ENCODE assay signal across 18 cellular contexts in the genomic region with DNA sequence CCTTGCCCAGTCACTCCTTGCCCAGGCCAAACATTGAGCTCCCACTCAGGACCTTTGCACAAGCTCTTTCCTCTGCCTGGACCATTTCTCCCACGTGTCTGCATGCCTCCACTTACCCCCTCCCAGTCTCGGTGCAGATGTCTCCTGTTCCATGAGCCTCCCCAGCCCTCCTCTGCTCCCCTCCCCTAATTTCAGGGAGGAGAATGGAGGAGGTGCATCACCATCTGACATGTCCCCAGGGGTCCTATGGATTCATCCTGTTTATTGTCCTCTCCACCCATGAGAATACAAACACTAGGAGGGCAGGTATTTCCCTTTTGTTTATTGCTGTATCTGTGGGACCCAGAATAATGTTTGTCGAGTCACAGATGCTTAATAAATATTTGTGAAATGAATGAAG. TPM values are rescaled to one million over a fixed set of nuclear protein-coding genes. Genes with fewer than 3 reads are reported as not detected.
DNase-seq lines count a peak whose midpoint lies in the region; ATAC-seq and TF ChIP-seq lines count a peak whose summit lies in the region.
"Had no signal": no experiment of that assay in that cellular context is flagged by ENCODE, and none has a peak within 500 bp of the region (broad histone marks: within the 10 kb centered on the region; RNA-seq: fewer than 3 reads in every experiment).

No MANE protein-coding gene starts in this region.

- H3K4me1 Mint-ChIP-seq in activated T-cell treated with anti-CD3 and anti-CD28 coated beads, Interleukin-2, amount 50 U/mL, for 72 hours (ENCODE audit: low read depth) = peaks cover 4% of the 10 kb centered on the region

- H3K27ac Mint-ChIP-seq in activated T-cell treated with anti-CD3 and anti-CD28 coated beads, Interleukin-2, amount 50 U/mL, for 72 hours = no peak overlapping the region
- H3K27ac Mint-ChIP-seq: CD4-positive, alpha-beta memory T cell had no signal

- no peak for ATAC-seq in activated T-cell treated with anti-CD3 and anti-CD28 coated beads, Interleukin-2, amount 50 U/mL, for 72 hours (replicated peaks in 1 of 2)
- ATAC-seq: GM12878, HCT116 had no signal

- H3K27me3 ChIP-seq in mesendoderm (ENCODE audit: insufficient read depth, low read length, poor library complexity) (no peaks in the 10 kb centered on the region), ovary (no peaks in the 10 kb centered on the region)

- H3K4me3 ChIP-seq in mesendoderm (ENCODE audit: low read length) = no peak overlapping the region
- no peak overlapping the region for H3K4me3 ChIP-seq in ovary
- H3K4me3 ChIP-seq: GM12878, GM23248 had no signal

- no peak overlapping the region for H4K8ac ChIP-seq in mesendoderm (ENCODE audit: low read depth, low read length)

- TF ChIP-seq EP300 in ovary (IDR thresholded peaks at IDR 0.05) = no peak

- H3K4me1 ChIP-seq in mesendoderm (ENCODE audit: control insufficient read depth, low read depth, low read length) = no peaks in the 10 kb centered on the region
- H3K4me1 ChIP-seq in ovary (ENCODE audit: insufficient read depth) = no peaks in the 10 kb centered on the region

- no peak overlapping the region for H3K4ac ChIP-seq in mesendoderm (ENCODE audit: low read depth, low read length)

- in situ Hi-C loops in ACHN (cut with HindIII; ENCODE audit: low pct_ligation_motif_present, low pct_unique_long_range_greater_than_20kb, low sequenced_read_pairs) = no loop called here

- no peaks in the 10 kb centered on the region for H3K27me3 Mint-ChIP-seq in activated T-cell treated with anti-CD3 and anti-CD28 coated beads, Interleukin-2, amount 50 U/mL, for 72 hours (ENCODE audit: low read depth)

- H2BK5ac ChIP-seq in mesendoderm (ENCODE audit: low read length) = no peak overlapping the region

- peak overlapping the region; percentile 10 for H3K56ac ChIP-seq in mesendoderm (ENCODE audit: low read length)

- H2BK15ac ChIP-seq in mesendoderm (replicated peaks; ENCODE audit: low read depth) = no peak overlapping the region

- no peak overlapping the region for H2AK5ac ChIP-seq in mesendoderm (ENCODE audit: low read length)

- no peak overlapping the region for H3K4me3 Mint-ChIP-seq in activated T-cell treated with anti-CD3 and anti-CD28 coated beads, Interleukin-2, amount 50 U/mL, for 72 hours
- H3K4me3 Mint-ChIP-seq: CD4-positive, alpha-beta memory T cell had no signal

- DNase-seq in NCI-H146 (lab: John Stamatoyannopoulos, UW) = peak; percentile 5
- no peak for DNase-seq in NCI-H146 treated with DMSO at 0.1 percent for 48 hours (lab: John Stamatoyannopoulos, UW; ENCODE audit: unreplicated experiment)
- peak; percentile 68 for DNase-seq in NCI-H69 (lab: John Stamatoyannopoulos, UW)
- no peak for DNase-seq in mesendoderm
- DNase-seq in activated T-cell treated with anti-CD3 and anti-CD28 coated beads, Interleukin-2, amount 50 U/mL, for 72 hours = no peak
- no peak for DNase-seq in ovary
- no peak for DNase-seq in ACHN
- DNase-seq in NCI-H524 (lab: John Stamatoyannopoulos, UW) = no peak
- DNase-seq: CD4-positive, alpha-beta memory T cell; DMS79; GM23248; IMR-90; KBM-7 had no signal

- TF ChIP-seq POLR2A in ovary (IDR thresholded peaks at IDR 0.05) = no peak

- H3K79me1 ChIP-seq in mesendoderm (ENCODE audit: low read length) = no peaks in the 10 kb centered on the region

- H3K27ac ChIP-seq in mesendoderm (ENCODE audit: low read depth, low read length) (no peak overlapping the region), ovary (no peak overlapping the region)
- H3K27ac ChIP-seq: 22Rv1, C4-2B, GM23248 had no signal

- no peak overlapping the region for H3K9ac ChIP-seq in mesendoderm (ENCODE audit: low read length)
- H3K9ac ChIP-seq: GM23248 had no signal

- no peak overlapping the region for H4K5ac ChIP-seq in mesendoderm (ENCODE audit: low read length)

- H2BK120ac ChIP-seq in mesendoderm (ENCODE audit: low read depth, low read length) = no peak overlapping the region

- no CpG with 5 or more reads among the region's 3 CpGs for WGBS in mesendoderm (ENCODE audit: extremely low coverage, insufficient coverage, low lambda C conversion rate)
- 19 to 29% (median 27%) methylated on average over 3 of the region's 3 CpGs for WGBS in ovary, 3 donors

- H3K36me3 ChIP-seq in mesendoderm (ENCODE audit: control insufficient read depth, insufficient read depth, low read length) (no peaks in the 10 kb centered on the region), ovary (no peaks in the 10 kb centered on the region)

- no peaks in the 10 kb centered on the region for H3K9me3 Mint-ChIP-seq in activated T-cell treated with anti-CD3 and anti-CD28 coated beads, Interleukin-2, amount 50 U/mL, for 72 hours

- H3K18ac ChIP-seq in mesendoderm (ENCODE audit: low read length) = no peak overlapping the region

- no peaks in the 10 kb centered on the region for H3K36me3 Mint-ChIP-seq in activated T-cell treated with anti-CD3 and anti-CD28 coated beads, Interleukin-2, amount 50 U/mL, for 72 hours (ENCODE audit: insufficient read depth in 2 of 2)
- H3K36me3 Mint-ChIP-seq: CD4-positive, alpha-beta memory T cell had no signal

- intact Hi-C loops in ovary (cut with DNase I) = no loop called here

- TF ChIP-seq CTCF in ovary (IDR thresholded peaks at IDR 0.05) = no peak

- H3K23ac ChIP-seq in mesendoderm (ENCODE audit: low read length) = no peak overlapping the region

- H3K79me2 ChIP-seq in mesendoderm (ENCODE audit: control insufficient read depth, insufficient read depth, low read length) = no peaks in the 10 kb centered on the region

- H3K9me3 ChIP-seq in ovary = no peaks in the 10 kb centered on the region

- no peak overlapping the region for H3K4me2 ChIP-seq in mesendoderm (ENCODE audit: low read length)

RNA-seq across cellular contexts. Expression of gene GRID2IP, which starts 8.6 kb away (rescaled TPM):
- 0.11 TPM for polyA plus RNA-seq in mesendoderm (2013, experiment 1 of 2)
- 0.10 TPM for polyA plus RNA-seq in mesendoderm (2013, experiment 2 of 2)
- total RNA-seq in activated T-cell treated with anti-CD3 and anti-CD28 coated beads, Interleukin-2, amount 50 U/mL, for 72 hours = under 1 TPM; 0.28 to 0.29 TPM
- under 1 TPM in 6 of 7 donors, not detected in 1; 0.34 to 0.51 (median 0.40) TPM for total RNA-seq in ovary
- polyA plus RNA-seq in ovary = under 1 TPM; 0.07 to 0.15 TPM
- total RNA-seq: A673, GM12878, GM23248, IMR-90 had no signal
- polyA plus RNA-seq: GM12878, GM23248, IMR-90 had no signal

RNA-seq across cellular contexts. Expression of gene ZDHHC4, which starts 17.4 kb away (rescaled TPM):
- polyA plus RNA-seq in mesendoderm (2013, experiment 1 of 2) = 47.4 TPM
- polyA plus RNA-seq in mesendoderm (2013, experiment 2 of 2) = 43.1 TPM
- total RNA-seq in activated T-cell treated with anti-CD3 and anti-CD28 coated beads, Interleukin-2, amount 50 U/mL, for 72 hours = 10 to 100 TPM; 48.5 to 48.9 TPM
- 10 to 100 TPM; 35.9 to 57.9 (median 47.8) TPM for total RNA-seq in ovary
- 10 to 100 TPM; 42.4 to 92.0 TPM for polyA plus RNA-seq in ovary

RNA-seq across cellular contexts. Expression of gene INTS15, which starts 29.9 kb away (rescaled TPM):
- polyA plus RNA-seq in mesendoderm (2013, experiment 1 of 2) = 19.2 TPM
- 19.6 TPM for polyA plus RNA-seq in mesendoderm (2013, experiment 2 of 2)
- 10 to 100 TPM; 32.5 to 33.4 TPM for total RNA-seq in activated T-cell treated with anti-CD3 and anti-CD28 coated beads, Interleukin-2, amount 50 U/mL, for 72 hours
- 10 to 100 TPM; 20.3 to 35.0 (median 30.4) TPM for total RNA-seq in ovary
- 10 to 100 TPM; 20.9 to 24.8 TPM for polyA plus RNA-seq in ovary

RNA-seq across cellular contexts. Expression of gene ZNF853, which starts 55.5 kb away (rescaled TPM):
- 2.5 TPM for polyA plus RNA-seq in mesendoderm (2013, experiment 1 of 2)
- polyA plus RNA-seq in mesendoderm (2013, experiment 2 of 2) = 2.5 TPM
- total RNA-seq in activated T-cell treated with anti-CD3 and anti-CD28 coated beads, Interleukin-2, amount 50 U/mL, for 72 hours = 1 to 10 TPM; 3.2 to 4.0 TPM
- 10 to 100 TPM; 16.5 to 25.9 (median 22.2) TPM for total RNA-seq in ovary
- 10 to 100 TPM in 1 of 2 donors, 1 to 10 TPM in 1; 9.1 to 14.5 TPM for polyA plus RNA-seq in ovary
- polyA plus RNA-seq: GM23248 had no signal

Comparison
In these comparisons a context has a peak if more than half of its experiments do, and no peak if none do; other contexts are left out.
1. DNase-seq: peak in NCI-H146 (single experiment) and NCI-H69 (single experiment); none in NCI-H146 treated with DMSO at 0.1 percent for 48 hours (single experiment), mesendoderm (single experiment), activated T-cell treated with anti-CD3 and anti-CD28 coated beads, Interleukin-2, amount 50 U/mL, for 72 hours (0 of 2), ovary (0 of 5), ACHN (single experiment) and NCI-H524 (0 of 2).